ENCODE assay signal across 11 cellular contexts in the genomic region with DNA sequence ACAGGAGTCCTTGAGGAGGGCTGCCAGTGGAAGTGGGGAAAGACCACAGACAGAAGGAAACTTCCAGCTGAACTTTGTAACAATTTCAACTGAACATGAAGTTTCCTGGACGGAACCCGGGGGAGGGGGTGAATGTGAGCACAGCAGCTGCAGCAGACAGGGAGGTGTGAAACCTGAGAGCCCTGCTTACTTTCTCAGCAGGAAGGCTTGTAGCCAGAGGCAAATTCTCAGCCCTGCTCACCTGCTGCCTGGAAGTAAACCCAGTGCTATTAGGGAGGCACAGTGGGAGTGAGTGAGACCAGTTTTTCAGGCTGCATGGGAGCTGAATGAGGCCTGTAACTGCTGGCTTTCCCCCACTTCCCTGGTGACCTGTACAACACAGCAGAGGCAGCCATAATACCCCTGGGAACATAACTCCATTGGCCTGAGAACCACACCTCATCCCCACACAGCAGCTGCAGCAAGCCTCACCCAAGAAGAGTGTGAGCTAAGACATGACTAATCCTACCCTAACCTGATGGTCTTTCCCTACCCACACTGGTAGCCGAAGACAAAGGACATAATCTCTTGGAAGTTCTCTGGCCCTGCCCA. TPM values are rescaled to one million over a fixed set of nuclear protein-coding genes. Genes with fewer than 3 reads are reported as not detected.
DNase-seq lines count a peak whose midpoint lies in the region; ATAC-seq, FAIRE-seq and TF ChIP-seq lines count a peak whose summit lies in the region.
"Had no signal": no experiment of that assay in that cellular context is flagged by ENCODE, and none has a peak within 500 bp of the region (broad histone marks: within the 10 kb centered on the region; RNA-seq: fewer than 3 reads in every experiment).

No MANE protein-coding gene starts in this region.

- no peaks in the 10 kb centered on the region for H3K27me3 ChIP-seq in CD8-positive, alpha-beta T cell (ENCODE audit: insufficient read depth, low read length)

- no peaks in the 10 kb centered on the region for H3K4me1 ChIP-seq in CD8-positive, alpha-beta T cell (ENCODE audit: insufficient read depth, low read length)
- H3K4me1 ChIP-seq: A549 had no signal

- no peaks in the 10 kb centered on the region for H3K4me1 Mint-ChIP-seq in CD8-positive, alpha-beta T cell (ENCODE audit: low read depth)
- H3K4me1 Mint-ChIP-seq: natural killer cell had no signal

- H3K27me3 Mint-ChIP-seq in CD8-positive, alpha-beta T cell (ENCODE audit: low read depth): peaks cover 13% of the 10 kb centered on the region

- DNase-seq in SIG-M5 treated with dmso at 0.1 percent for 504 hours (lab: John Stamatoyannopoulos, UW; ENCODE audit: unreplicated experiment) (peak; percentile 55), SIG-M5 (lab: John Stamatoyannopoulos, UW) (no peak), NCI-H345 (lab: John Stamatoyannopoulos, UW) (peak; percentile 100), glomerular visceral epithelial cell (ENCODE audit: extremely low spot score) (no peak), H54 (ENCODE audit: insufficient read length, low spot score) (no peak)
- DNase-seq in CD8-positive, alpha-beta T cell: no peak
- DNase-seq in effector CD8-positive, alpha-beta T cell (lab: John Stamatoyannopoulos, UW): no peak
- DNase-seq: natural killer cell had no signal

- TF ChIP-seq CTCF in CD8-positive, alpha-beta T cell (IDR thresholded peaks at IDR 0.05): no peak

- peaks cover 13% of the 10 kb centered on the region for H3K9me3 Mint-ChIP-seq in CD8-positive, alpha-beta T cell

- FAIRE-seq in H54 (lab: Jason Lieb, UNC): no peak
- FAIRE-seq: A549 had no signal

- intact Hi-C loops in CD8-positive, alpha-beta T cell (cut with DNase I, micrococcal nuclease): no loop called here

- no peaks in the 10 kb centered on the region for H3K9me3 ChIP-seq in CD8-positive, alpha-beta T cell (ENCODE audit: low read length)
- H3K9me3 ChIP-seq: A549 had no signal

- H3K4me3 ChIP-seq in CD8-positive, alpha-beta T cell (ENCODE audit: low read depth, low read length): no peak overlapping the region
- H3K4me3 ChIP-seq: A549 had no signal

- peak; percentile 98 for ATAC-seq in esophagus mucosa
- no peak for ATAC-seq in CD8-positive, alpha-beta T cell
- ATAC-seq: natural killer cell had no signal

- H3K36me3 ChIP-seq in CD8-positive, alpha-beta T cell (ENCODE audit: insufficient read depth, low read length): no peaks in the 10 kb centered on the region

- POLR2A ChIA-PET in CD8-positive, alpha-beta T cell (lab: Charles Lee): no interaction called here

- no peak overlapping the region for H3K4me3 Mint-ChIP-seq in CD8-positive, alpha-beta T cell
- H3K4me3 Mint-ChIP-seq: activated naive CD8-positive, alpha-beta T cell; natural killer cell had no signal

- CTCF ChIA-PET in CD8-positive, alpha-beta T cell (lab: Charles Lee): no interaction called here

- H3K36me3 Mint-ChIP-seq in CD8-positive, alpha-beta T cell: no peaks in the 10 kb centered on the region
- H3K36me3 Mint-ChIP-seq: activated naive CD8-positive, alpha-beta T cell; natural killer cell had no signal

- H3K27ac ChIP-seq in CD8-positive, alpha-beta T cell (ENCODE audit: low read depth, low read length): no peak overlapping the region
- H3K27ac ChIP-seq: A549 had no signal

- TF ChIP-seq POLR2A in H54 (IDR thresholded peaks at IDR 0.05; ENCODE audit: low read depth, low read length): no peak

- no peak overlapping the region for H3K27ac Mint-ChIP-seq in CD8-positive, alpha-beta T cell
- H3K27ac Mint-ChIP-seq: activated naive CD8-positive, alpha-beta T cell; natural killer cell had no signal

RNA-seq across cellular contexts. Expression of a gene that starts 9.6 kb away (rescaled TPM):
- 198 TPM for total RNA-seq in esophagus mucosa
- total RNA-seq in CD8-positive, alpha-beta T cell: not detected
- total RNA-seq: natural killer cell had no signal

RNA-seq across cellular contexts. Expression of a gene that starts 27.8 kb away (rescaled TPM):
- 0.68 TPM for total RNA-seq in esophagus mucosa
- total RNA-seq in CD8-positive, alpha-beta T cell: not detected
- total RNA-seq: natural killer cell had no signal

RNA-seq across cellular contexts. Expression of a gene that starts 28.6 kb away (rescaled TPM):
- total RNA-seq in esophagus mucosa: 1,779 TPM
- total RNA-seq in CD8-positive, alpha-beta T cell: not detected
- total RNA-seq: natural killer cell had no signal

RNA-seq across cellular contexts. Expression of a gene that starts 51.5 kb away (rescaled TPM):
- 27.1 TPM for total RNA-seq in esophagus mucosa
- total RNA-seq in CD8-positive, alpha-beta T cell: not detected
- total RNA-seq: natural killer cell had no signal

Comparison
In these comparisons a context has a peak if more than half of its experiments do, and no peak if none do; other contexts are left out.
1. DNase-seq: peak in SIG-M5 treated with dmso at 0.1 percent for 504 hours (single experiment) and NCI-H345 (single experiment); none in SIG-M5 (single experiment), glomerular visceral epithelial cell (single experiment), CD8-positive, alpha-beta T cell (0 of 7), H54 (single experiment) and effector CD8-positive, alpha-beta T cell (single experiment).
2. RNA of a gene that starts 9.6 kb away (total RNA-seq): 198 TPM in esophagus mucosa (single experiment); not detected in CD8-positive, alpha-beta T cell; every median in the first group is over 100 times any median in the second.
3. RNA of a gene that starts 28.6 kb away (total RNA-seq): 1,779 TPM in esophagus mucosa (single experiment); not detected in CD8-positive, alpha-beta T cell; every median in the first group is over 1,000 times any median in the second.